ENCODE assay signal across 21 cellular contexts in the genomic region with DNA sequence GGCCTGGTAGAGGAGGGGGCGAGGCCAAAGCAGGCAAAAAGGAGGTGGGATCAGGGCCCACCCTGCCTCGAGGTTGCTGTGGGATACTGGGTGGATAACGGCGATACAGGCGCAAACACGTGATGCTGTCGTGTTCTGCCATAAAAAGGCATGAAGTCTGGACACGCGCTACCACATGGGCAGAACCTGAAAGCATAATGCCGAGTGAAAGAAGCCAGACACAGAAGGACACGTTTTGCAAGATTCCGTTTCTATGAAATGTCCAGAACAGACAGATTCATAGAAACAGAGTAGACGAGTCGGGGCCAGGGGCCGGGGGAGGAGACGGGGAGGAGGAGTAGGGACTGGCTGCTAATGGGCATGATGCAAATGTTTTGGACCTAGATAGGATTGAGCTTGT. TPM values are rescaled to one million over a fixed set of nuclear protein-coding genes. Genes with fewer than 3 reads are reported as not detected.
DNase-seq lines count a peak whose midpoint lies in the region; ATAC-seq and TF ChIP-seq lines count a peak whose summit lies in the region.
"Had no signal": no experiment of that assay in that cellular context is flagged by ENCODE, and none has a peak within 500 bp of the region (broad histone marks: within the 10 kb centered on the region; RNA-seq: fewer than 3 reads in every experiment).

No MANE protein-coding gene starts in this region.

- H2BK120ac ChIP-seq in mesendoderm (ENCODE audit: low read depth, low read length): no peak overlapping the region

- H3K9me3 Mint-ChIP-seq in mesothelial cell of epicardium: no peaks in the 10 kb centered on the region

- H2AK5ac ChIP-seq in mesendoderm (ENCODE audit: low read length): no peak overlapping the region

- H3K4me1 ChIP-seq in right cardiac atrium (ENCODE audit: control insufficient read depth, insufficient read depth, low read length) (peaks cover 3% of the 10 kb centered on the region), heart right ventricle (peaks cover 0 to 14% (median 6%) of the 10 kb centered on the region in 9 donors), esophagus muscularis mucosa (peaks cover 11 to 26% (median 16%) of the 10 kb centered on the region in 4 donors), uterus (no peaks in the 10 kb centered on the region), Peyer's patch (peaks cover 0 to 3% (median 0%) of the 10 kb centered on the region in 4 donors), mesendoderm (ENCODE audit: control insufficient read depth, low read depth, low read length) (no peaks in the 10 kb centered on the region)
- H3K4me1 ChIP-seq: SJSA1 had no signal

- H3K4me3 ChIP-seq in right cardiac atrium (ENCODE audit: low read length) (no peak overlapping the region), heart right ventricle (no peak overlapping the region), esophagus muscularis mucosa (no peak overlapping the region), uterus (no peak overlapping the region), Peyer's patch (no peak overlapping the region), mesendoderm (ENCODE audit: low read length) (no peak overlapping the region)
- H3K4me3 ChIP-seq: SJSA1 had no signal

- no peak overlapping the region for H4K8ac ChIP-seq in mesendoderm (ENCODE audit: low read depth, low read length)

- no peak overlapping the region for H3K4me3 Mint-ChIP-seq in mesothelial cell of epicardium
- H3K4me3 Mint-ChIP-seq: B cell; CD4-positive, CD25-positive, alpha-beta regulatory T cell; H9; HFFc6 had no signal

- H3K23ac ChIP-seq in mesendoderm (ENCODE audit: low read length): no peak overlapping the region

- no peak for TF ChIP-seq CTCF in heart right ventricle (IDR thresholded peaks at IDR 0.05)
- no peak for TF ChIP-seq CTCF in esophagus muscularis mucosa (IDR thresholded peaks at IDR 0.05)
- TF ChIP-seq CTCF in mesothelial cell of epicardium (IDR thresholded peaks at IDR 0.05; ENCODE audit: unreplicated experiment): no peak
- TF ChIP-seq CTCF in uterus (IDR thresholded peaks at IDR 0.05): no peak
- TF ChIP-seq CTCF in Peyer's patch (IDR thresholded peaks at IDR 0.05): no peak

- no peak overlapping the region for H3K9ac ChIP-seq in mesendoderm (ENCODE audit: low read length)

- no peak overlapping the region for H2BK15ac ChIP-seq in mesendoderm (replicated peaks; ENCODE audit: low read depth)

- no peaks in the 10 kb centered on the region for H3K79me2 ChIP-seq in mesendoderm (ENCODE audit: control insufficient read depth, insufficient read depth, low read length)

- ATAC-seq in right cardiac atrium (no peak), heart right ventricle (no peak), GM18520 (IDR thresholded peaks at IDR 0.05; ENCODE audit: unreplicated experiment) (no peak)
- ATAC-seq: Panc1 had no signal

- TF ChIP-seq POLR2A in esophagus muscularis mucosa (IDR thresholded peaks at IDR 0.05; ENCODE audit: low read depth) (peak; percentile 6), uterus (IDR thresholded peaks at IDR 0.05) (no peak), Peyer's patch (IDR thresholded peaks at IDR 0.05) (no peak)

- H3K27me3 Mint-ChIP-seq in mesothelial cell of epicardium (ENCODE audit: low read depth): no peaks in the 10 kb centered on the region

- H3K27me3 ChIP-seq in right cardiac atrium (ENCODE audit: control insufficient read depth, insufficient read depth) (no peaks in the 10 kb centered on the region), heart right ventricle (peaks cover 0 to 10% (median 0%) of the 10 kb centered on the region in 7 donors), esophagus muscularis mucosa (no peaks in the 10 kb centered on the region), uterus (no peaks in the 10 kb centered on the region), Peyer's patch (no peaks in the 10 kb centered on the region), mesendoderm (ENCODE audit: insufficient read depth, low read length, poor library complexity) (no peaks in the 10 kb centered on the region)
- H3K27me3 ChIP-seq: SJSA1 had no signal

- no peak overlapping the region for H3K27ac ChIP-seq in right cardiac atrium (ENCODE audit: low read length)
- H3K27ac ChIP-seq in heart right ventricle: no peak overlapping the region
- no peak overlapping the region for H3K27ac ChIP-seq in esophagus muscularis mucosa (replicated peaks in 1 of 4)
- peak overlapping the region; percentile 1 to 48 for H3K27ac ChIP-seq in uterus
- H3K27ac ChIP-seq in Peyer's patch: no peak overlapping the region
- no peak overlapping the region for H3K27ac ChIP-seq in mesendoderm (ENCODE audit: low read depth, low read length)
- H3K27ac ChIP-seq: SJSA1 had no signal

- no peak overlapping the region for H3K4ac ChIP-seq in mesendoderm (ENCODE audit: low read depth, low read length)

- H3K9me3 ChIP-seq in right cardiac atrium (ENCODE audit: control insufficient read depth, low read length) (no peaks in the 10 kb centered on the region), heart right ventricle (no peaks in the 10 kb centered on the region), esophagus muscularis mucosa (no peaks in the 10 kb centered on the region), uterus (no peaks in the 10 kb centered on the region), Peyer's patch (no peaks in the 10 kb centered on the region)
- H3K9me3 ChIP-seq: SJSA1 had no signal

- H3K36me3 Mint-ChIP-seq in mesothelial cell of epicardium: no peaks in the 10 kb centered on the region

- no peak overlapping the region for H3K18ac ChIP-seq in mesendoderm (ENCODE audit: low read length)

- H3K27ac Mint-ChIP-seq in mesothelial cell of epicardium: peak overlapping the region; percentile 93
- H3K27ac Mint-ChIP-seq: B cell; CD4-positive, CD25-positive, alpha-beta regulatory T cell; HFFc6 had no signal

- H3K36me3 ChIP-seq in heart right ventricle: no peaks in the 10 kb centered on the region
- H3K36me3 ChIP-seq in esophagus muscularis mucosa: no peaks in the 10 kb centered on the region
- no peaks in the 10 kb centered on the region for H3K36me3 ChIP-seq in uterus
- H3K36me3 ChIP-seq in Peyer's patch: no peaks in the 10 kb centered on the region
- no peaks in the 10 kb centered on the region for H3K36me3 ChIP-seq in mesendoderm (ENCODE audit: control insufficient read depth, insufficient read depth, low read length)
- H3K36me3 ChIP-seq: SJSA1 had no signal

- H3K4me2 ChIP-seq in mesendoderm (ENCODE audit: low read length): no peak overlapping the region

- intact Hi-C loops in right cardiac atrium (cut with DNase I): no loop called here
- intact Hi-C loops in heart right ventricle (cut with DNase I): loop anchor here in 2 of 10 donors (5.0 to 10.0 kb wide), 2 partner anchors 206 to 453 kb away; no protein-coding TSS in a partner anchor
- intact Hi-C loops in esophagus muscularis mucosa (cut with DNase I): no loop called here
- intact Hi-C loops in uterus (cut with DNase I; ENCODE audit: low total_unique reads): loop anchor here (5.0 kb wide), 1 partner anchor 211 kb away; no protein-coding TSS in a partner anchor

- H3K4me1 Mint-ChIP-seq in mesothelial cell of epicardium: peaks cover 36% of the 10 kb centered on the region

- TF ChIP-seq EP300 in esophagus muscularis mucosa (IDR thresholded peaks at IDR 0.05): no peak

- H3K56ac ChIP-seq in mesendoderm (ENCODE audit: low read length): no peak overlapping the region

- no peak overlapping the region for H2BK5ac ChIP-seq in mesendoderm (ENCODE audit: low read length)

- WGBS in right cardiac atrium: 76% methylated on average over 16 of the region's 16 CpGs
- WGBS in heart right ventricle, 2 donors: 85 to 87% methylated on average over 16 of the region's 16 CpGs
- 81% methylated on average over 16 of the region's 16 CpGs for WGBS in esophagus muscularis mucosa
- no CpG with 5 or more reads among the region's 16 CpGs for WGBS in mesendoderm (ENCODE audit: extremely low coverage, insufficient coverage, low lambda C conversion rate)

- H3K79me1 ChIP-seq in mesendoderm (ENCODE audit: low read length): no peaks in the 10 kb centered on the region

- DNase-seq in right cardiac atrium (peak in 2 of 3 donors; percentile 30 to 33), heart right ventricle (no peak), esophagus muscularis mucosa (ENCODE audit: extremely low spot score) (no peak), mesothelial cell of epicardium (ENCODE audit: low spot score in 2 of 2, unreplicated experiment in 2 of 2) (peak in 1 of 2 experiments; percentile 55), uterus (peak; percentile 69 to 74), Peyer's patch (no peak), mesendoderm (no peak)
- DNase-seq: CD4-positive, CD25-positive, alpha-beta regulatory T cell; DMS79; H9; HFFc6; KBM-7; MM.1S; NCI-H1092; NCI-H1436 treated with DMSO at 0.1 percent for 48 hours; NCI-H1930; NCI-H510A had no signal

- H4K5ac ChIP-seq in mesendoderm (ENCODE audit: low read length): no peak overlapping the region

RNA-seq across cellular contexts. Expression of gene ZDHHC7, which starts 43.5 kb away (rescaled TPM):
- 10 to 100 TPM; 33.1 to 39.2 (median 36.8) TPM for total RNA-seq in right cardiac atrium
- 19.4 TPM for polyA plus RNA-seq in right cardiac atrium
- total RNA-seq in heart right ventricle: 10 to 100 TPM; 36.2 to 55.5 (median 43.2) TPM
- 10 to 100 TPM; 15.1 to 16.6 TPM for polyA plus RNA-seq in heart right ventricle
- total RNA-seq in esophagus muscularis mucosa: 10 to 100 TPM; 45.6 to 68.8 (median 54.3) TPM
- 45.4 to 47.9 TPM (median 45.7 TPM) in 3 replicates for total RNA-seq in mesothelial cell of epicardium
- total RNA-seq in uterus: 10 to 100 TPM; 16.5 to 50.2 (median 39.1) TPM
- 10 to 100 TPM; 24.8 to 89.1 (median 69.6) TPM for total RNA-seq in Peyer's patch
- polyA plus RNA-seq in mesendoderm (2013, experiment 1 of 2): 28.5 TPM
- polyA plus RNA-seq in mesendoderm (2013, experiment 2 of 2): 27.8 TPM

RNA-seq across cellular contexts. Expression of gene KIAA0513, which starts 59.8 kb away (rescaled TPM):
- 10 to 100 TPM; 10.9 to 13.5 (median 12.6) TPM for total RNA-seq in right cardiac atrium
- 6.7 TPM for polyA plus RNA-seq in right cardiac atrium
- total RNA-seq in heart right ventricle: 10 to 100 TPM in 2 of 10 donors, 1 to 10 TPM in 8; 5.9 to 10.9 (median 8.5) TPM
- polyA plus RNA-seq in heart right ventricle: 1 to 10 TPM; 2.4 to 3.1 TPM
- 10 to 100 TPM; 16.4 to 28.8 (median 23.4) TPM for total RNA-seq in esophagus muscularis mucosa
- 6.0 to 7.5 TPM (median 6.8 TPM) in 3 replicates for total RNA-seq in mesothelial cell of epicardium
- total RNA-seq in uterus: 10 to 100 TPM in 1 of 4 donors, 1 to 10 TPM in 3; 4.7 to 17.3 (median 9.4) TPM
- total RNA-seq in Peyer's patch: 10 to 100 TPM; 17.7 to 52.0 (median 23.9) TPM
- 1.8 TPM for polyA plus RNA-seq in mesendoderm (2013, experiment 1 of 2)
- 2.2 TPM for polyA plus RNA-seq in mesendoderm (2013, experiment 2 of 2)

Comparison
In these comparisons a context has a peak if more than half of its experiments do, and no peak if none do; other contexts are left out.
1. DNase-seq: peak in right cardiac atrium (2 of 3) and uterus (2 of 2); none in heart right ventricle (0 of 2), esophagus muscularis mucosa (single experiment), Peyer's patch (0 of 3) and mesendoderm (single experiment).
2. H3K27ac ChIP-seq: peak in uterus (2 of 2); none in right cardiac atrium (single experiment), heart right ventricle (0 of 10), esophagus muscularis mucosa (0 of 4), Peyer's patch (0 of 4) and mesendoderm (single experiment).